In genomic region chr5:132204736-132205135, GRCh38 we compare ENCODE assay signal across 1 cellular context.
TF ChIP-seq lines count a peak whose summit lies in the region.

No MANE protein-coding gene starts in this region.

TF ChIP-seq in GM12878, 131 proteins besides CTCF, POLR2A, EP300 and RAD21:
- TF ChIP-seq ZNF24 (IDR thresholded peaks at IDR 0.05) (no peak), ZBTB33 (IDR thresholded peaks at IDR 0.05) (no peak), IRF5 (IDR thresholded peaks at IDR 0.05; ENCODE audit: borderline replicate concordance) (no peak), MAX (IDR thresholded peaks at IDR 0.05; ENCODE audit: low read depth, low read length) (no peak), RAD51 (IDR thresholded peaks at IDR 0.05) (no peak), ZNF217 (IDR thresholded peaks at IDR 0.05) (no peak), SIN3A (IDR thresholded peaks at IDR 0.05; ENCODE audit: low read depth, low read length) (no peak), PML (IDR thresholded peaks at IDR 0.05; ENCODE audit: low read length) (no peak), JUNB (IDR thresholded peaks at IDR 0.05) (no peak), TBL1XR1 (IDR thresholded peaks at IDR 0.05; ENCODE audit: low read depth, low read length) (no peak), ZNF274 (IDR thresholded peaks at IDR 0.05; ENCODE audit: insufficient read depth, insufficient read length) (no peak), CUX1 (IDR thresholded peaks at IDR 0.05; ENCODE audit: insufficient replicate concordance, low read depth, low read length) (no peak), ESRRA (IDR thresholded peaks at IDR 0.05; ENCODE audit: low read length) (no peak)
